7 cellular contexts compared by ENCODE assay signal in genomic region chr2:172461591-172462392, GRCh38. TPM values are rescaled to one million over a fixed set of nuclear protein-coding genes. Genes with fewer than 3 reads are reported as not detected.
DNase-seq lines count a peak whose midpoint lies in the region; ATAC-seq and TF ChIP-seq lines count a peak whose summit lies in the region.

No MANE protein-coding gene starts in this region.

- no peaks in the 10 kb centered on the region for H3K9me3 Mint-ChIP-seq in activated naive CD8-positive, alpha-beta T cell treated with anti-CD3 and anti-CD28 coated beads, Interleukin-2, amount 10 ng/mL, durations not matched to agents 7 days and 5 days

- H3K4me1 Mint-ChIP-seq in activated naive CD8-positive, alpha-beta T cell treated with anti-CD3 and anti-CD28 coated beads, Interleukin-2, amount 10 ng/mL, durations not matched to agents 7 days and 5 days, result peaks cover 76% of the 10 kb centered on the region

- H3K4me1 ChIP-seq in smooth muscle cell (ENCODE audit: low read depth), result peaks cover 19% of the 10 kb centered on the region

- no peaks in the 10 kb centered on the region for H3K36me3 ChIP-seq in smooth muscle cell (ENCODE audit: low read depth)

- 19% methylated on average over 12 of the region's 12 CpGs for WGBS in smooth muscle cell (ENCODE audit: low lambda C conversion rate)

- no peak overlapping the region for H3K9ac ChIP-seq in smooth muscle cell (ENCODE audit: low read depth)

- no peak overlapping the region for H3K4me3 ChIP-seq in smooth muscle cell

- no peaks in the 10 kb centered on the region for H3K9me3 ChIP-seq in smooth muscle cell (replicated peaks; ENCODE audit: low read depth)

- peak overlapping the region; percentile 81 for H3K4me3 Mint-ChIP-seq in activated naive CD8-positive, alpha-beta T cell treated with anti-CD3 and anti-CD28 coated beads, Interleukin-2, amount 10 ng/mL, durations not matched to agents 7 days and 5 days

- no peaks in the 10 kb centered on the region for H3K27me3 Mint-ChIP-seq in activated naive CD8-positive, alpha-beta T cell treated with anti-CD3 and anti-CD28 coated beads, Interleukin-2, amount 10 ng/mL, durations not matched to agents 7 days and 5 days

- H3K4me2 ChIP-seq in smooth muscle cell, result no peak overlapping the region

- no peaks in the 10 kb centered on the region for H4K20me1 ChIP-seq in smooth muscle cell (ENCODE audit: low read depth)

- in situ Hi-C loops in GM13977 (cut with MboI; ENCODE audit: low pct_unique_long_range_greater_than_20kb, low sequenced_read_pairs, unreplicated experiment), result loop anchor here (25.0 kb wide), 3 partner anchors 299 to 874 kb away; no protein-coding TSS in a partner anchor

- ATAC-seq in activated naive CD8-positive, alpha-beta T cell treated with anti-CD3 and anti-CD28 coated beads, Interleukin-2, amount 10 ng/mL, durations not matched to agents 7 days and 5 days (ENCODE audit: low read depth), result peak; percentile 58
- no peak for ATAC-seq in GM18861 (IDR thresholded peaks at IDR 0.05; ENCODE audit: unreplicated experiment)

- no peaks in the 10 kb centered on the region for H3K79me2 ChIP-seq in smooth muscle cell (ENCODE audit: low read depth)

- peak; percentile 46 for DNase-seq in GM13977 (ENCODE audit: low spot score)
- DNase-seq in M059J (ENCODE audit: low read depth), result peak; percentile 46
- DNase-seq in T follicular helper cell (ENCODE audit: low read depth), result peak; percentile 73
- peak; percentile 85 for DNase-seq in activated naive CD8-positive, alpha-beta T cell treated with anti-CD3 and anti-CD28 coated beads, Interleukin-2, amount 10 ng/mL, durations not matched to agents 7 days and 5 days
- peak; percentile 34 for DNase-seq in hepatic stellate cell (ENCODE audit: low spot score)
- peak; percentile 14 for DNase-seq in smooth muscle cell (lab: John Stamatoyannopoulos, UW; ENCODE audit: unreplicated experiment)

- H3K36me3 Mint-ChIP-seq in activated naive CD8-positive, alpha-beta T cell treated with anti-CD3 and anti-CD28 coated beads, Interleukin-2, amount 10 ng/mL, durations not matched to agents 7 days and 5 days, result peaks cover 5% of the 10 kb centered on the region

- TF ChIP-seq CTCF in GM13977 (IDR thresholded peaks at IDR 0.05; ENCODE audit: extremely low read depth, insufficient read depth, missing control alignments), result peak; percentile 89
- TF ChIP-seq CTCF in smooth muscle cell (IDR thresholded peaks at IDR 0.05; ENCODE audit: borderline replicate concordance, insufficient read depth, poor library complexity, severe bottlenecking), result peak; percentile 86

- no peak overlapping the region for H2AFZ ChIP-seq in smooth muscle cell (ENCODE audit: low read depth)

- H3K27me3 ChIP-seq in smooth muscle cell (ENCODE audit: low read depth), result no peaks in the 10 kb centered on the region

- POLR2A ChIA-PET in activated naive CD8-positive, alpha-beta T cell treated with anti-CD3 and anti-CD28 coated beads, Interleukin-2, amount 10 ng/mL, durations not matched to agents 7 days and 5 days (lab: Charles Lee), result interaction anchor here (0.7 to 3.9 kb wide), 13 partner anchors 8 to 289 kb away, joined by 3 to 36 read pairs (median 3); partner anchors contain the start of gene ITGA6

- peak overlapping the region; percentile 87 for H3K27ac Mint-ChIP-seq in activated naive CD8-positive, alpha-beta T cell treated with anti-CD3 and anti-CD28 coated beads, Interleukin-2, amount 10 ng/mL, durations not matched to agents 7 days and 5 days

- H3F3A ChIP-seq in smooth muscle cell (ENCODE audit: low read depth), result no peaks in the 10 kb centered on the region

- no peak overlapping the region for H3K27ac ChIP-seq in smooth muscle cell (ENCODE audit: low read depth)

RNA-seq across cellular contexts. Expression of gene ITGA6, which starts 34.4 kb away (rescaled TPM):
- 31.7 and 47.7 TPM in 2 replicates for total RNA-seq in M059J (2014; rRNA removed; shearing (Covaris generic))
- total RNA-seq in activated naive CD8-positive, alpha-beta T cell treated with anti-CD3 and anti-CD28 coated beads, Interleukin-2, amount 10 ng/mL, durations not matched to agents 7 days and 5 days, result 10 to 100 TPM; 22.8 to 26.8 TPM
- total RNA-seq in smooth muscle cell, result 188 and 198 TPM in 2 replicates
- 11.8 and 54.7 TPM in 2 replicates for polyA plus RNA-seq in smooth muscle cell

Comparison
In these comparisons a context has a peak if more than half of its experiments do, and no peak if none do; other contexts are left out.
1. DNase-seq: peak in every context shown above with its lines; median percentile 85 in activated naive CD8-positive, alpha-beta T cell treated with anti-CD3 and anti-CD28 coated beads, Interleukin-2, amount 10 ng/mL, durations not matched to agents 7 days and 5 days; 73 in T follicular helper cell; 46 in GM13977; 46 in M059J; 34 in hepatic stellate cell; 14 in smooth muscle cell.